In genomic region chr15:75531041-75531450, GRCh38 we compare ENCODE assay signal across 1 cellular context.
TF ChIP-seq lines count a peak whose summit lies in the region.

No MANE protein-coding gene starts in this region.

TF ChIP-seq in IMR-90, 13 proteins besides CTCF, POLR2A, EP300 and RAD21 (continued from another document):
- TF ChIP-seq FOS (IDR thresholded peaks at IDR 0.05; ENCODE audit: low read depth, low read length) (no peak), NFE2L2 (IDR thresholded peaks at IDR 0.05; ENCODE audit: low read depth, low read length) (no peak), RCOR1 (IDR thresholded peaks at IDR 0.05; ENCODE audit: insufficient replicate concordance, low read length) (no peak)
